ENCODE assay signal across 32 cellular contexts in genomic region chr6:107230024-107230423, GRCh38.
DNase-seq lines count a peak whose midpoint lies in the region; ATAC-seq and TF ChIP-seq lines count a peak whose summit lies in the region.
"Had no signal": no experiment of that assay in that cellular context is flagged by ENCODE, and none has a peak within 500 bp of the region (broad histone marks: within the 10 kb centered on the region; RNA-seq: fewer than 3 reads in every experiment).

No MANE protein-coding gene starts in this region.

- H3K27ac ChIP-seq in C4-2B = peak overlapping the region; percentile 85; the same call in 1 of the 2 replicates
- H3K27ac ChIP-seq: GM23248, sigmoid colon had no signal

- H3K27ac Mint-ChIP-seq in nephron progenitor cell = peak overlapping the region; percentile 41
- H3K27ac Mint-ChIP-seq: activated CD8-positive, alpha-beta T cell treated with anti-CD3 and anti-CD28 coated beads for 36 hours; CD4-positive, alpha-beta memory T cell; progenitor cell of endocrine pancreas; stimulated activated memory B cell treated with anti-CD40 and anti-IgM and Interleukin-4, amounts not matched to agents 10 μg/mL and 1 μg/mL and 100 μg/mL, for 72 hours; T-helper 1 cell treated with Interleukin-12 subunit alpha and Interleukin-12 subunit beta and Interleukin-4 antibody, amounts not matched to agents 30 μg/mL and 1 μg/mL, for 36 hours; type B pancreatic cell had no signal

- no peak for TF ChIP-seq CTCF in C4-2B (conservative IDR thresholded peaks at IDR 0.05)
- TF ChIP-seq CTCF in nephron progenitor cell (IDR thresholded peaks at IDR 0.05) = no peak

- no peak for ATAC-seq in GM19397 (IDR thresholded peaks at IDR 0.05; ENCODE audit: unreplicated experiment)
- ATAC-seq: activated CD8-positive, alpha-beta T cell treated with anti-CD3 and anti-CD28 coated beads for 36 hours; left ventricle myocardium superior; Right ventricle myocardium inferior; stimulated activated memory B cell treated with anti-CD40 and anti-IgM and Interleukin-4, amounts not matched to agents 10 μg/mL and 1 μg/mL and 100 μg/mL, for 72 hours had no signal

- no peaks in the 10 kb centered on the region for H3K27me3 Mint-ChIP-seq in nephron progenitor cell (ENCODE audit: low read depth, poor library complexity)
- H3K27me3 Mint-ChIP-seq: activated CD8-positive, alpha-beta T cell treated with anti-CD3 and anti-CD28 coated beads for 36 hours; CD4-positive, alpha-beta memory T cell; naive B cell; progenitor cell of endocrine pancreas; stimulated activated memory B cell treated with anti-CD40 and anti-IgM and Interleukin-4, amounts not matched to agents 10 μg/mL and 1 μg/mL and 100 μg/mL, for 72 hours; type B pancreatic cell had no signal

- peaks cover 16% of the 10 kb centered on the region for H3K36me3 Mint-ChIP-seq in nephron progenitor cell (ENCODE audit: low read depth)

- peaks cover 2% of the 10 kb centered on the region for H3K9me3 Mint-ChIP-seq in nephron progenitor cell
- H3K9me3 Mint-ChIP-seq: activated CD8-positive, alpha-beta T cell treated with anti-CD3 and anti-CD28 coated beads for 36 hours; stimulated activated memory B cell treated with anti-CD40 and anti-IgM and Interleukin-4, amounts not matched to agents 10 μg/mL and 1 μg/mL and 100 μg/mL, for 72 hours; T-helper 1 cell treated with Interleukin-12 subunit alpha and Interleukin-12 subunit beta and Interleukin-4 antibody, amounts not matched to agents 30 μg/mL and 1 μg/mL, for 36 hours had no signal

- peaks cover 13% of the 10 kb centered on the region for H3K4me1 Mint-ChIP-seq in nephron progenitor cell
- H3K4me1 Mint-ChIP-seq: stimulated activated memory B cell treated with anti-CD40 and anti-IgM and Interleukin-4, amounts not matched to agents 10 μg/mL and 1 μg/mL and 100 μg/mL, for 72 hours had no signal

- H3K4me3 Mint-ChIP-seq in nephron progenitor cell = no peak overlapping the region
- H3K4me3 Mint-ChIP-seq: activated CD8-positive, alpha-beta T cell treated with anti-CD3 and anti-CD28 coated beads for 36 hours; CD4-positive, alpha-beta memory T cell; naive B cell; stimulated activated memory B cell treated with anti-CD40 and anti-IgM and Interleukin-4, amounts not matched to agents 10 μg/mL and 1 μg/mL and 100 μg/mL, for 72 hours; T-helper 1 cell treated with Interleukin-12 subunit alpha and Interleukin-12 subunit beta and Interleukin-4 antibody, amounts not matched to agents 30 μg/mL and 1 μg/mL, for 36 hours; type B pancreatic cell had no signal

- DNase-seq in MV-4-11 (lab: John Stamatoyannopoulos, UW) (peak; percentile 27), fibroblast of gingiva (ENCODE audit: low read depth) (peak; percentile 32), nephron progenitor cell (no peak), activated gamma-delta T cell treated with Interleukin-2 at 50 U/mL for 16 hours (no peak), T1000 (lab: John Stamatoyannopoulos, UW) (no peak), anterior cingulate cortex (lab: John Stamatoyannopoulos, UW) (no peak)
- DNase-seq: activated CD8-positive, alpha-beta memory T cell treated with anti-CD3 and anti-CD28 coated beads, Interleukin-2, amount 50 U/mL, for 48 hours; activated CD8-positive, alpha-beta T cell treated with anti-CD3 and anti-CD28 coated beads for 36 hours; activated naive CD4-positive, alpha-beta T cell treated with anti-CD3 and anti-CD28 coated beads, Interleukin-2, amount 50 U/mL, for 16 hours; amniotic stem cell; CD4-positive, alpha-beta memory T cell; GM23248; KG1; left ventricle myocardium superior; MG63; midbrain; naive B cell; NCI-H1436 treated with DMSO at 0.1 percent for 48 hours; NCI-H2081 treated with DMSO at 0.1 percent for 48 hours; NCI-H2227 treated with DMSO at 0.1 percent for 48 hours; NCI-H526; sigmoid colon; SK-N-SH; stimulated activated CD4-positive, alpha-beta T cell treated with anti-CD3 and anti-CD28 coated beads, Interleukin-15, amount 100 ng/mL, for 24 hours; substantia nigra had no signal

Comparison
In these comparisons a context has a peak if more than half of its experiments do, and no peak if none do; other contexts are left out.
1. DNase-seq: peak in MV-4-11 (single experiment) and fibroblast of gingiva (single experiment); none in nephron progenitor cell (single experiment), activated gamma-delta T cell treated with Interleukin-2 at 50 U/mL for 16 hours (single experiment), T1000 (single experiment) and anterior cingulate cortex (0 of 58).